18 cellular contexts compared by ENCODE assay signal in the genomic region with DNA sequence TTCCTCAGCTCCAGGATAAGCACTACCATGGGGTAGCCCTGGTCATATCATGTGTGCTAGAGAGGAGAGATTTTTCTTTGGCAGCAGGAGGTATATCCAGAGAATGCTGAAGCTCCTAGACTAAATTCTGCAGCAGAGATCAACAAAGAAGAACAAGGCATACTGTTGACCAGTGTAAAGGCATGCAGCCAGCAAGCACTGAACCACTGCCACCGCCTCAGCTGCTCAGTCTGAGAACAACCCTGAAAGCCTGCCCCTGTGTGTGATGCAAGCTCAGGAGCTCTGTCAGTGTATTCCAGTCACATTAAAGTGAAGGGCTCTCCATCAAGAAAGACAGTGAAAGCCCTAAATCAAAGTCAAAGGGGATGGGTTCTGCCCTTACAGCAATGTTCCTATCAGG.
A peak's percentile ranks its signal among the peaks of the same experiment; 100 is the strongest.
DNase-seq lines count a peak whose midpoint lies in the region; ATAC-seq and TF ChIP-seq lines count a peak whose summit lies in the region.
"Had no signal": no experiment of that assay in that cellular context is flagged by ENCODE, and none has a peak within 500 bp of the region (broad histone marks: within the 10 kb centered on the region; RNA-seq: fewer than 3 reads in every experiment).

No MANE protein-coding gene starts in this region.

- H3K27ac ChIP-seq in colonic mucosa = no peak overlapping the region
- H3K27ac ChIP-seq in right cardiac atrium (ENCODE audit: low read length) = peak overlapping the region; percentile 28
- peak overlapping the region; percentile 20 for H3K27ac ChIP-seq in psoas muscle
- no peak overlapping the region for H3K27ac ChIP-seq in Karpas-422 (ENCODE audit: low read length)
- H3K27ac ChIP-seq: HL-60, SJSA1 had no signal

- no peaks in the 10 kb centered on the region for H3K79me2 ChIP-seq in Karpas-422 (ENCODE audit: low read length)

- no peaks in the 10 kb centered on the region for H4K20me1 ChIP-seq in Karpas-422 (ENCODE audit: insufficient read depth, low read depth, low read length)

- peaks cover 11% of the 10 kb centered on the region for H3K9me3 Mint-ChIP-seq in activated naive CD4-positive, alpha-beta T cell treated with anti-CD3 and anti-CD28 coated beads for 36 hours

- H3K4me1 Mint-ChIP-seq in activated naive CD4-positive, alpha-beta T cell treated with anti-CD3 and anti-CD28 coated beads for 36 hours (ENCODE audit: low read depth) = no peaks in the 10 kb centered on the region
- H3K4me1 Mint-ChIP-seq: activated CD4-positive, alpha-beta T cell treated with anti-CD3 and anti-CD28 coated beads, Interleukin-2, amount 10 ng/mL, durations not matched to agents 7 days and 5 days; activated naive CD8-positive, alpha-beta T cell treated with anti-CD3 and anti-CD28 coated beads, Interleukin-2, amount 50 U/mL, for 24 hours; memory B cell had no signal

- H3K27me3 Mint-ChIP-seq in activated naive CD4-positive, alpha-beta T cell treated with anti-CD3 and anti-CD28 coated beads for 36 hours (ENCODE audit: low read depth) = no peaks in the 10 kb centered on the region
- H3K27me3 Mint-ChIP-seq: activated CD4-positive, alpha-beta T cell treated with anti-CD3 and anti-CD28 coated beads, Interleukin-2, amount 10 ng/mL, durations not matched to agents 7 days and 5 days had no signal

- WGBS in right cardiac atrium = 55% methylated on average over 1 of the region's 1 CpG
- WGBS in psoas muscle, 3 donors = 26 to 38% (median 30%) methylated on average over 1 of the region's 1 CpG

- H3K27me3 ChIP-seq in colonic mucosa = no peaks in the 10 kb centered on the region
- no peaks in the 10 kb centered on the region for H3K27me3 ChIP-seq in right cardiac atrium (ENCODE audit: control insufficient read depth, insufficient read depth)
- H3K27me3 ChIP-seq in psoas muscle (ENCODE audit: insufficient read depth in 3 of 3, low read length in 2 of 3) = no peaks in the 10 kb centered on the region
- no peaks in the 10 kb centered on the region for H3K27me3 ChIP-seq in Karpas-422 (ENCODE audit: low read length)
- H3K27me3 ChIP-seq: SJSA1 had no signal

- ATAC-seq in right cardiac atrium = peak; percentile 90 to 93
- ATAC-seq in psoas muscle = peak; percentile 84 to 94 (median 91)
- ATAC-seq: activated naive CD8-positive, alpha-beta T cell treated with anti-CD3 and anti-CD28 coated beads, Interleukin-2, amount 50 U/mL, for 24 hours had no signal

- no peak for TF ChIP-seq CTCF in colonic mucosa (IDR thresholded peaks at IDR 0.05)
- TF ChIP-seq CTCF in psoas muscle (IDR thresholded peaks at IDR 0.05) = no peak

- H3K4me1 ChIP-seq in colonic mucosa (no peaks in the 10 kb centered on the region), right cardiac atrium (ENCODE audit: control insufficient read depth, insufficient read depth, low read length) (peaks cover 4% of the 10 kb centered on the region), psoas muscle (peaks cover 20% of the 10 kb centered on the region), Karpas-422 (ENCODE audit: low read length) (no peaks in the 10 kb centered on the region)
- H3K4me1 ChIP-seq: SJSA1 had no signal

- no peak overlapping the region for H3K4me3 ChIP-seq in colonic mucosa
- H3K4me3 ChIP-seq in right cardiac atrium (ENCODE audit: low read length) = no peak overlapping the region
- no peak overlapping the region for H3K4me3 ChIP-seq in psoas muscle
- no peak overlapping the region for H3K4me3 ChIP-seq in Karpas-422 (ENCODE audit: low read length)
- H3K4me3 ChIP-seq: SJSA1 had no signal

- H3K9ac ChIP-seq in colonic mucosa (ENCODE audit: low read depth in 2 of 2, low read length in 2 of 2) (no peak overlapping the region), Karpas-422 (ENCODE audit: low read length) (no peak overlapping the region)

- intact Hi-C loops in colonic mucosa (cut with DNase I) = no loop called here
- intact Hi-C loops in right cardiac atrium (cut with DNase I) = no loop called here
- intact Hi-C loops in psoas muscle (cut with DNase I) = loop anchor here in 1 of 2 donors (10.0 kb wide), 1 partner anchor 391 kb away; no protein-coding TSS in a partner anchor
- intact Hi-C loops in activated naive CD4-positive, alpha-beta T cell treated with anti-CD3 and anti-CD28 coated beads for 36 hours (cut with micrococcal nuclease) = no loop called here

- DNase-seq in Ammon's horn (ENCODE audit: low spot score) (peak; percentile 90), colonic mucosa (peak; percentile 35), right cardiac atrium (peak; percentile 81 to 95 (median 91)), psoas muscle (peak; percentile 64 to 86), T-helper 2 cell (no peak), Karpas-422 (no peak)
- DNase-seq in activated CD4-positive, alpha-beta T cell treated with anti-CD3 and anti-CD28 coated beads for 1 hour = no peak
- DNase-seq in activated naive CD4-positive, alpha-beta T cell treated with anti-CD3 and anti-CD28 coated beads for 36 hours = no peak
- DNase-seq: activated CD4-positive, alpha-beta T cell treated with anti-CD3 and anti-CD28 coated beads, Interleukin-2, amount 10 ng/mL, durations not matched to agents 7 days and 5 days; activated naive CD8-positive, alpha-beta T cell treated with anti-CD3 and anti-CD28 coated beads, Interleukin-2, amount 50 U/mL, for 24 hours; activated T-cell treated with anti-CD3 and anti-CD28 coated beads, Interleukin-2, amount 50 U/mL, for 24 hours; GDM1; HFFc6; KG1; NCI-H446 treated with DMSO at 0.1 percent for 48 hours had no signal

- CTCF ChIA-PET in activated naive CD4-positive, alpha-beta T cell treated with anti-CD3 and anti-CD28 coated beads for 36 hours (lab: Charles Lee) = no interaction called here

- H3K9me3 ChIP-seq in colonic mucosa = no peaks in the 10 kb centered on the region
- H3K9me3 ChIP-seq in right cardiac atrium (ENCODE audit: control insufficient read depth, low read length) = no peaks in the 10 kb centered on the region
- no peaks in the 10 kb centered on the region for H3K9me3 ChIP-seq in psoas muscle
- no peaks in the 10 kb centered on the region for H3K9me3 ChIP-seq in Karpas-422 (ENCODE audit: low read length)
- H3K9me3 ChIP-seq: SJSA1 had no signal

- H3K9me2 ChIP-seq in Karpas-422 (replicated peaks; ENCODE audit: insufficient read depth, low read length) = 0 out of 2 replicates have a peak, but pooled peaks cover 3% of the 10 kb centered on the region

- H2AFZ ChIP-seq in Karpas-422 (ENCODE audit: low read length) = no peak overlapping the region

- peaks cover 2% of the 10 kb centered on the region for H3K36me3 Mint-ChIP-seq in activated naive CD4-positive, alpha-beta T cell treated with anti-CD3 and anti-CD28 coated beads for 36 hours (ENCODE audit: low read depth)

- H3K36me3 ChIP-seq in colonic mucosa = no peaks in the 10 kb centered on the region
- H3K36me3 ChIP-seq in psoas muscle (ENCODE audit: insufficient read depth in 1 of 2, low read depth in 1 of 2) = no peaks in the 10 kb centered on the region
- no peaks in the 10 kb centered on the region for H3K36me3 ChIP-seq in Karpas-422 (ENCODE audit: insufficient read depth, low read length)
- H3K36me3 ChIP-seq: SJSA1 had no signal

- no peak overlapping the region for H3K4me2 ChIP-seq in Karpas-422 (ENCODE audit: low read depth, low read length, poor library complexity, severe bottlenecking)

- H3K4me3 Mint-ChIP-seq in activated naive CD4-positive, alpha-beta T cell treated with anti-CD3 and anti-CD28 coated beads for 36 hours = no peak overlapping the region
- H3K4me3 Mint-ChIP-seq: activated CD4-positive, alpha-beta T cell treated with anti-CD3 and anti-CD28 coated beads, Interleukin-2, amount 10 ng/mL, durations not matched to agents 7 days and 5 days; activated naive CD8-positive, alpha-beta T cell treated with anti-CD3 and anti-CD28 coated beads, Interleukin-2, amount 50 U/mL, for 24 hours; activated T-cell treated with anti-CD3 and anti-CD28 coated beads, Interleukin-2, amount 50 U/mL, for 24 hours; HFFc6; memory B cell had no signal

- no peak overlapping the region for H3K27ac Mint-ChIP-seq in activated naive CD4-positive, alpha-beta T cell treated with anti-CD3 and anti-CD28 coated beads for 36 hours
- H3K27ac Mint-ChIP-seq: activated CD4-positive, alpha-beta T cell treated with anti-CD3 and anti-CD28 coated beads, Interleukin-2, amount 10 ng/mL, durations not matched to agents 7 days and 5 days; activated naive CD8-positive, alpha-beta T cell treated with anti-CD3 and anti-CD28 coated beads, Interleukin-2, amount 50 U/mL, for 24 hours; activated T-cell treated with anti-CD3 and anti-CD28 coated beads, Interleukin-2, amount 50 U/mL, for 24 hours; HFFc6; memory B cell had no signal

Comparison
In these comparisons a context has a peak if more than half of its experiments do, and no peak if none do; other contexts are left out.
1. DNase-seq: peak in Ammon's horn (single experiment), colonic mucosa (single experiment), right cardiac atrium (3 of 3) and psoas muscle (2 of 2); none in T-helper 2 cell (0 of 5), activated CD4-positive, alpha-beta T cell treated with anti-CD3 and anti-CD28 coated beads for 1 hour (single experiment), activated naive CD4-positive, alpha-beta T cell treated with anti-CD3 and anti-CD28 coated beads for 36 hours (single experiment) and Karpas-422 (single experiment).
2. H3K27ac ChIP-seq: peak in right cardiac atrium (single experiment) and psoas muscle (single experiment); none in colonic mucosa (single experiment) and Karpas-422 (single experiment).